ENCODE assay signal across 8 cellular contexts in the genomic region with DNA sequence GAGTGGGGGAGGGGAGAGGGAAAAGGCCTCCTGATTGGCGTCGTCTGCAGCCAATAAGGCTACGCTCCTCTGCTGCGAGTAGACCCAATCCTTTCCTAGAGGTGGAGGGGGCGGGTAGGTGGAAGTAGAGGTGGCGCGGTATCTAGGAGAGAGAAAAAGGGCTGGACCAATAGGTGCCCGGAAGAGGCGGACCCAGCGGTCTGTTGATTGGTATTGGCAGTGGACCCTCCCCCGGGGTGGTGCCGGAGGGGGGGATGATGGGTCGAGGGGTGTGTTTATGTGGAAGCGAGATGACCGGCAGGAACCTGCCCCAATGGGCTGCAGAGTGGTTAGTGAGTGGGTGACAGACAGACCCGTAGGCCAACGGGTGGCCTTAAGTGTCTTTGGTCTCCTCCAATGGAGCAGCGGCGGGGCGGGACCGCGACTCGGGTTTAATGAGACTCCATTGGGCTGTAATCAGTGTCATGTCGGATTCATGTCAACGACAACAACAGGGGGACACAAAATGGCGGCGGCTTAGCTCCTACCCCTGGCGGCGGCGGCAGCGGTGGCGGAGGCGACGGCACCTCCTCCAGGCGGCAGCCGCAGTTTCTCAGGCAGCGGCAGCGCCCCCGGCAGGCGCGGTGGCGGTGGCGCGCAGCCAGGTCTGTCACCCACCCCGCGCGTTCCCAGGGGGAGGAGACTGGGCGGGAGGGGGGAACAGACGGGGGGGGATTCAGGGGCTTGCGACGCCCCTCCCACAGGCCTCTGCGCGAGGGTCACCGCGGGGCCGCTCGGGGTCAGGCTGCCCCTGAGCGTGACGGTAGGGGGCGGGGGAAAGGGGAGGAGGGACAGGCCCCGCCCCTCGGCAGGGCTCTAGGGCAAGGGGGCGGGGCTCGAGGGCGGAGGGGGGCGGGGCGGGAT. TPM values are rescaled to one million over a fixed set of nuclear protein-coding genes. Genes with fewer than 3 reads are reported as not detected.
A peak's percentile ranks its signal among the peaks of the same experiment; 100 is the strongest.
DNase-seq lines count a peak whose midpoint lies in the region; ATAC-seq and TF ChIP-seq lines count a peak whose summit lies in the region.

KAT6B (plus strand) TSS at position 459 of the 903 bp plus-strand sequence. CDS start 16,258 bp downstream, outside the sequence.

- peak within 1 kb of the TSS; percentile 84 for H3K27ac ChIP-seq in Karpas-422 (ENCODE audit: low read length)
- H3K27ac ChIP-seq in esophagus squamous epithelium, result peak within 1 kb of the TSS; percentile 97 to 100 (median 100)

- peak in 3 of 4 donors; percentile 22 to 70 (median 48) for TF ChIP-seq POLR2A in esophagus squamous epithelium (IDR thresholded peaks at IDR 0.05)

- TF ChIP-seq CTCF in esophagus squamous epithelium (IDR thresholded peaks at IDR 0.05), result peak in 2 of 6 experiments; percentile 5 to 46

- 1% methylated on average over 17 to 20 of the region's 67 CpGs for WGBS in esophagus squamous epithelium, 2 donors

- peak within 1 kb of the TSS; percentile 90 for H3K4me2 ChIP-seq in Karpas-422 (ENCODE audit: low read depth, low read length, poor library complexity, severe bottlenecking)

- DNase-seq in Daoy (ENCODE audit: low read depth), result peak; percentile 99
- peak; percentile 100 for DNase-seq in Karpas-422
- peak; percentile 100 for DNase-seq in RKO (ENCODE audit: low spot score)
- peak; percentile 100 for DNase-seq in activated T-helper 1 cell treated with Interleukin-2 at 50 U/mL for 16 hours (ENCODE audit: low read depth)
- peak; percentile 100 for DNase-seq in esophagus squamous epithelium (lab: John Stamatoyannopoulos, UW)
- peak; percentile 100 for DNase-seq in myocyte (ENCODE audit: low read depth)
- peak; percentile 99 to 100 for DNase-seq in stimulated activated CD8-positive, alpha-beta memory T cell treated with anti-CD3 and anti-CD28 coated beads, Interleukin-7, amount 100 ng/mL, for 48 hours (ENCODE audit: extremely low read depth in 1 of 2, low read depth in 1 of 2)

- peak within 1 kb of the TSS; percentile 99 for H3K9ac ChIP-seq in Karpas-422 (ENCODE audit: low read length)

- no peaks in the 10 kb centered on the region for H3K9me2 ChIP-seq in Karpas-422 (replicated peaks; ENCODE audit: insufficient read depth, low read length)

- H2AFZ ChIP-seq in Karpas-422 (ENCODE audit: low read length), result peak within 1 kb of the TSS; percentile 77; the same call in 1 of the 2 replicates

- H3K79me2 ChIP-seq in Karpas-422 (ENCODE audit: low read length), result peaks cover 42% of the 10 kb centered on the region

- no peaks in the 10 kb centered on the region for H3K36me3 ChIP-seq in Karpas-422 (ENCODE audit: insufficient read depth, low read length)
- no peaks in the 10 kb centered on the region for H3K36me3 ChIP-seq in esophagus squamous epithelium

- intact Hi-C loops in esophagus squamous epithelium (cut with DNase I), result no loop called here

- peak within 1 kb of the TSS; percentile 96 for H3K4me3 ChIP-seq in Karpas-422 (ENCODE audit: low read length)
- peak within 1 kb of the TSS; percentile 67 to 97 (median 86) for H3K4me3 ChIP-seq in esophagus squamous epithelium

- H3K9me3 ChIP-seq in Karpas-422 (ENCODE audit: low read length), result no peaks in the 10 kb centered on the region
- no peaks in the 10 kb centered on the region for H3K9me3 ChIP-seq in esophagus squamous epithelium

- H3K4me1 ChIP-seq in Karpas-422 (ENCODE audit: low read length) (peaks cover 43% of the 10 kb centered on the region), esophagus squamous epithelium (peaks cover 0 to 66% (median 27%) of the 10 kb centered on the region in 3 donors)

- ATAC-seq in GM21825 (IDR thresholded peaks at IDR 0.05; ENCODE audit: unreplicated experiment), result peak; percentile 80

- H4K20me1 ChIP-seq in Karpas-422 (ENCODE audit: insufficient read depth, low read depth, low read length), result peaks cover 8% of the 10 kb centered on the region; the same call in 1 of the 2 replicates

- H3K27me3 ChIP-seq in Karpas-422 (ENCODE audit: low read length) (no peaks in the 10 kb centered on the region), esophagus squamous epithelium (no peaks in the 10 kb centered on the region)

RNA-seq across cellular contexts. Expression of gene KAT6B, which starts in this region (rescaled TPM):
- 4.9 and 6.0 TPM in 2 replicates for total RNA-seq in Daoy (2014; rRNA removed; shearing (Covaris generic))
- total RNA-seq in Karpas-422 (2014; rRNA removed; shearing (Covaris generic); ENCODE audit: low replicate concordance), result 64.1 and 73.6 TPM in 2 replicates
- total RNA-seq in esophagus squamous epithelium (10 to 100 TPM; 13.1 to 48.8 (median 22.4) TPM), myocyte (11.6 and 13.1 TPM in 2 replicates)
- 5.1 TPM for polyA plus RNA-seq in myocyte (2012)

Comparison
In these comparisons a context has a peak if more than half of its experiments do, and no peak if none do; other contexts are left out.
1. Peak in every context shown above with its lines: DNase-seq, ATAC-seq, H3K4me3 ChIP-seq and H3K27ac ChIP-seq.